Comparison of ENCODE assay signal across 34 cellular contexts in the genomic region with DNA sequence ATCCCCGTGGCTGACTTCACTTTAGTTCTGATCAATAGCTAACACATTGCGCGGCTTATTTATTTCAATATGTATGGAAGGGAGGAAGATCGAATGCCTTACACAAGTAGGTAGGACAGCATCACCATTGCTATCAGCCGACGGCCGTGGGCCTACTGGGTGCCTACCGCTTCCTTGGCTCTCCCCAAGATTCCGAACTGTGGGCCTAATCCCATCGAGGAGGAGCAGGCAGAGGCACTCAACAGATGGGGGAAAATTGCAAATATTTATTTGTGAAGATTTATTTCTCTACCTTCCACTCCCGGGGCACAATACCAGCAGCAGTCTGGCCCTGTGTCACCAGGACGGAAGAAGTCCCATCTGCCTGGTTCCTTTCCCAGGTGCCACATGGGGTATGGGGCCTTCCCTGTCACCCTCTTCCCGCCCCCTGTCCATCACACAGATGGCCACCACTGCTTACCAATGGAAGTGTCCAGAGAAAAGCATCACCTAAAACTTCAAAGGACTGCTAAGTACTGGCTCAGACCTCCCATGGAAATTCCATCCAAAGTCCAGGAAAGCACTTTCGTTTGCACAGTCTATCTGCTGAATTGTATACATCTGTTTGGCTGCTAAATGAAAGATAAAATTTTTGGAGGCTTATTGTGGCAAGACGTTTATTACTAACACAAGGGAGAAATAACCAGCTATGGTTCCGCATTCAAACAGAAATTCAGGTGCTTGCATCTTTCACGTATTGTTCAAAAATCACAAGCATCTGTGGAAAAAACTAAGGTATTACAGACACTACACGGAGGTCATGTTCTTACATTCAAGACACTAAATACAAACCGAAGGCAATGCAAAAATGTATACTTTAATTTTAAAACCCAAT. TPM values are rescaled to one million over a fixed set of nuclear protein-coding genes. Genes with fewer than 3 reads are reported as not detected.
"Had no signal": no experiment of that assay in that cellular context is flagged by ENCODE, and none has a peak within 500 bp of the region (broad histone marks: within the 10 kb centered on the region; RNA-seq: fewer than 3 reads in every experiment).

No MANE protein-coding gene starts in this region.

- H3K4me3 ChIP-seq: adrenal gland, cardiac muscle cell, gastroesophageal sphincter, thoracic aorta, uterus had no signal

- H3K36me3 ChIP-seq: adrenal gland, cardiac muscle cell, gastroesophageal sphincter, thoracic aorta, uterus had no signal

- H3K9me3 ChIP-seq: adrenal gland, gastroesophageal sphincter, thoracic aorta, uterus had no signal

- H3K4me1 ChIP-seq: adrenal gland, gastroesophageal sphincter, uterus had no signal

- DNase-seq: activated CD4-positive, alpha-beta T cell treated with anti-CD3 and anti-CD28 coated beads for 48 hours; activated CD4-positive, alpha-beta T cell treated with anti-CD3 and anti-CD28 coated beads, Interleukin-2, amount 50 U/mL, for 48 hours; activated CD8-positive, alpha-beta memory T cell treated with anti-CD3 and anti-CD28 coated beads for 24 hours; activated effector memory CD4-positive, alpha-beta T cell treated with anti-CD3 and anti-CD28 coated beads, Interleukin-2, amount 50 U/mL, for 16 hours; activated naive CD4-positive, alpha-beta T cell treated with anti-CD3 and anti-CD28 coated beads for 36 hours; activated naive CD8-positive, alpha-beta T cell treated with anti-CD3 and anti-CD28 coated beads for 36 hours; activated T-cell treated with anti-CD3 and anti-CD28 coated beads, Interleukin-2, amount 50 U/mL, for 1 hour; aorta; cortex of kidney; effector memory CD8-positive, alpha-beta T cell; erythroblast; immature natural killer cell; kidney; left colon; naive B cell; right cardiac atrium; stimulated activated CD4-positive, alpha-beta T cell treated with anti-CD3 and anti-CD28 coated beads, Interleukin-12 subunit alpha, Interleukin-12 subunit beta, amount 100 ng/mL, for 4 hours; stimulated activated CD4-positive, alpha-beta T cell treated with anti-CD3 and anti-CD28 coated beads, Interleukin-4, amount 100 ng/mL, for 1 hour; stimulated activated naive CD8-positive, alpha-beta T cell treated with anti-CD3 and anti-CD28 coated beads, Interleukin-15, Interleukin-2, amounts not matched to agents 100 U/mL and 50 U/mL, for 24 hours; trophoblast cell; uterus had no signal

- H3K27ac ChIP-seq: adrenal gland, cardiac muscle cell, gastroesophageal sphincter, thoracic aorta, uterus, VCaP had no signal

- FAIRE-seq: kidney, TTC549 had no signal

- H3K27me3 ChIP-seq: adrenal gland, cardiac muscle cell, gastroesophageal sphincter, uterus had no signal

RNA-seq across cellular contexts. Expression of a gene that starts 11.8 kb away (rescaled TPM):
- total RNA-seq: activated naive CD4-positive, alpha-beta T cell treated with anti-CD3 and anti-CD28 coated beads for 36 hours; activated naive CD8-positive, alpha-beta T cell treated with anti-CD3 and anti-CD28 coated beads for 36 hours; activated T-helper 1 cell treated with anti-CD3 and anti-CD28 coated beads, Interleukin-12 subunit alpha, Interleukin-12 subunit beta, Interleukin-2, Interleukin-4 antibody, amounts not matched to agents 30 ng/mL and 10 ng/mL and 1 ng/mL, durations not matched to agents 14 hours and 24 hours and 36 hours; fibroblast of villous mesenchyme; T-helper 1 cell treated with Interleukin-12 subunit alpha and Interleukin-12 subunit beta and Interleukin-4 antibody, amounts not matched to agents 30 ng/mL and 1 ng/mL, for 36 hours had no signal
- polyA plus RNA-seq: immature natural killer cell had no signal

RNA-seq across cellular contexts. Expression of a gene that starts 45.1 kb away (rescaled TPM):
- total RNA-seq: activated naive CD4-positive, alpha-beta T cell treated with anti-CD3 and anti-CD28 coated beads for 36 hours; activated naive CD8-positive, alpha-beta T cell treated with anti-CD3 and anti-CD28 coated beads for 36 hours; activated T-helper 1 cell treated with anti-CD3 and anti-CD28 coated beads, Interleukin-12 subunit alpha, Interleukin-12 subunit beta, Interleukin-2, Interleukin-4 antibody, amounts not matched to agents 30 ng/mL and 10 ng/mL and 1 ng/mL, durations not matched to agents 14 hours and 24 hours and 36 hours; aorta; chondrocyte; fibroblast of villous mesenchyme; omental fat pad; subcutaneous adipose tissue; T-helper 1 cell treated with Interleukin-12 subunit alpha and Interleukin-12 subunit beta and Interleukin-4 antibody, amounts not matched to agents 30 ng/mL and 1 ng/mL, for 36 hours had no signal
- polyA plus RNA-seq: fibroblast of lung, immature natural killer cell had no signal
